11 cellular contexts compared by ENCODE assay signal in the genomic region with DNA sequence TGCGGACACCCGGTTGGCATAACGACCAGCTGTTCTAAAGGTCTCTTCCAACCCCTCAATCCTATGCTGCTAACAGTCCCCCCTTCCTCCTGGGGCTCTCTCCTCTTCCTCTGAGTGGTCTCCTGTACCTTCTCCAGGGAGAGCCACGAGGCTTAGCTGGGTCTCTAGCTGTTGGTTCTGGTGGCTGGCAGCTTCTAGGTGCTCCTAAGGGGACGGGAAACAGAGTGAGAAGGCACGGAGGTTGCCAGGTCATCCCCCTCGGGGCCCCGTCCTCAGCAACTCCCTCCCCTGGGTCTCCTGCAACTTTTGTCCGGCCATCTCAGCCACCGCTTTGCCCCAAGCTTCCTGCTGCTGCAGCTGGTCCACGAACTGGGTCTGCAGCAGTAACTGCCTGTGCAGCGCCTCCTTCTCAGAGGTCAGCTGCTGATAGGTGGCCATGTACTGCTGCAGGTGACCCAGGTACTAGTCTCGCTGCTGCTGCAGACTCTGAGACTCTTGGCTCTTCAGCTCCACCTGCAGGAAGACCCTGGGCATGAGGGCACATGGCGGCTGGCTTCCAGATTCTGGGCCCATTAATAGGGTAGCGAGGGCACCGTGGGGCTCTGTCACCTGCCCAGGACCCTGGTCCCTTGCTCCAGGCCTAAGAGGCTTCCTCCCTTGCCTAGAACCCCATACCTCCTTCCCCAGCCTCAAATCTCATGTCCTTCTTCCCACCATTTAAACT. TPM values are rescaled to one million over a fixed set of nuclear protein-coding genes. Genes with fewer than 3 reads are reported as not detected.
DNase-seq lines count a peak whose midpoint lies in the region; ATAC-seq, FAIRE-seq and TF ChIP-seq lines count a peak whose summit lies in the region.
"Not testable (repeated sequence)": the region's sequence is repeated elsewhere in the genome, so short reads cannot be mapped to it uniquely, and the experiment has no call there.
"Had no signal": no experiment of that assay in that cellular context is flagged by ENCODE, and none has a peak within 500 bp of the region (broad histone marks: within the 10 kb centered on the region; RNA-seq: fewer than 3 reads in every experiment).

No MANE protein-coding gene starts in this region.

- WGBS in pancreas, 2 donors: 25 to 36% methylated on average over 9 of the region's 16 CpGs
- 7 to 47% (median 35%) methylated on average over 3 to 9 of the region's 16 CpGs for WGBS in stomach, 5 donors

- not testable (repeated sequence) for H3K27me3 Mint-ChIP-seq in CD4-positive, alpha-beta memory T cell; activated T-cell treated with anti-CD3 and anti-CD28 coated beads, Interleukin-2, amount 50 U/mL, for 72 hours (ENCODE audit: low read depth); chondrocyte (ENCODE audit: low read depth)

- not testable (repeated sequence) for ATAC-seq in HCT116; activated T-cell treated with anti-CD3 and anti-CD28 coated beads, Interleukin-2, amount 50 U/mL, for 72 hours (replicated peaks in 1 of 2); pancreas

- POLR2A ChIA-PET in CD4-positive, alpha-beta memory T cell (lab: Charles Lee; ENCODE audit: partially characterized antibody); HCT116 (lab: Charles Lee): not testable (repeated sequence)

- not testable (repeated sequence) for H3K79me2 ChIP-seq in HCT116 (ENCODE audit: insufficient read depth, low read length)

- not testable (repeated sequence) for TF ChIP-seq POLR2A in HCT116 (IDR thresholded peaks at IDR 0.05; ENCODE audit: borderline replicate concordance, extremely low read depth, insufficient read depth, insufficient read length); stomach (IDR thresholded peaks at IDR 0.05)

- H3K9me2 ChIP-seq in HCT116 (ENCODE audit: insufficient read depth): not testable (repeated sequence)

- not testable (repeated sequence) for TF ChIP-seq EP300 in stomach (IDR thresholded peaks at IDR 0.05)

- CTCF ChIA-PET in CD4-positive, alpha-beta memory T cell (lab: Charles Lee; ENCODE audit: partially characterized antibody); HCT116 (lab: Charles Lee): not testable (repeated sequence)

- not testable (repeated sequence) for FAIRE-seq in pancreas (lab: Jason Lieb, UNC)

- peak; percentile 18 to 29 (median 21); a peak in 5 of 6 replicates for TF ChIP-seq CTCF in HCT116 (IDR thresholded peaks at IDR 0.05 in 2 of 3, conservative IDR thresholded peaks at IDR 0.05 in 1 of 3; ENCODE audit: borderline replicate concordance in 1 of 3, insufficient read depth in 1 of 3, low read depth in 2 of 3, low read length in 2 of 3)
- TF ChIP-seq CTCF in chondrocyte (IDR thresholded peaks at IDR 0.05): peak; percentile 48
- TF ChIP-seq CTCF in right atrium auricular region (IDR thresholded peaks at IDR 0.05): peak in 1 of 2 donors; percentile 36
- peak in 3 of 4 donors; percentile 12 to 31 (median 24) for TF ChIP-seq CTCF in pancreas (IDR thresholded peaks at IDR 0.05)
- TF ChIP-seq CTCF in stomach (IDR thresholded peaks at IDR 0.05): peak in 2 of 7 experiments; percentile 11 to 24

- H4K20me1 ChIP-seq in HCT116 (ENCODE audit: insufficient read depth): not testable (repeated sequence)

- H3K27ac ChIP-seq in CD4-positive, alpha-beta memory T cell (ENCODE audit: low read depth, low read length); HCT116 (ENCODE audit: low read depth, low read length); right atrium auricular region; pancreas; stomach: not testable (repeated sequence)

- not testable (repeated sequence) for H3K9ac ChIP-seq in HCT116 (ENCODE audit: low read length)

- not testable (repeated sequence) for H3K36me3 Mint-ChIP-seq in CD4-positive, alpha-beta memory T cell; activated T-cell treated with anti-CD3 and anti-CD28 coated beads, Interleukin-2, amount 50 U/mL, for 72 hours (ENCODE audit: insufficient read depth in 2 of 2); chondrocyte (ENCODE audit: low read depth)

- intact Hi-C loops in CD4-positive, alpha-beta memory T cell (cut with micrococcal nuclease); HCT116 (cut with micrococcal nuclease); pancreas (cut with DNase I); stomach (cut with DNase I; ENCODE audit: low total_unique reads): not testable (repeated sequence)

- not testable (repeated sequence) for H3K4me1 Mint-ChIP-seq in CD4-positive, alpha-beta memory T cell; activated T-cell treated with anti-CD3 and anti-CD28 coated beads, Interleukin-2, amount 50 U/mL, for 72 hours (ENCODE audit: low read depth); chondrocyte (ENCODE audit: low read depth)

- H3K4me3 ChIP-seq in CD4-positive, alpha-beta memory T cell (ENCODE audit: low read length in 2 of 2); HCT116 (replicated peaks in 1 of 2; ENCODE audit: low read depth in 1 of 2, low read length in 2 of 2); right atrium auricular region; pancreas; stomach: not testable (repeated sequence)

- peak in 4 of 5 donors; percentile 18 to 39 (median 27) for DNase-seq in CD4-positive, alpha-beta memory T cell
- DNase-seq in HCT116 (ENCODE audit: low read depth, low spot score); chondrocyte (ENCODE audit: low spot score): not testable (repeated sequence)
- peak; percentile 66 for DNase-seq in activated CD4-positive, alpha-beta T cell treated with anti-CD3 and anti-CD28 coated beads for 48 hours
- peak; percentile 50 to 55 for DNase-seq in activated T-cell treated with anti-CD3 and anti-CD28 coated beads, Interleukin-2, amount 50 U/mL, for 72 hours
- DNase-seq in right atrium auricular region (ENCODE audit: low spot score): peak; percentile 58
- DNase-seq in pancreas: peak; percentile 37 to 88 (median 76)
- DNase-seq in stomach: peak; percentile 69

- not testable (repeated sequence) for H3K4me1 ChIP-seq in CD4-positive, alpha-beta memory T cell (ENCODE audit: insufficient read depth, low read length); HCT116 (ENCODE audit: control insufficient read depth in 1 of 2, insufficient read depth in 2 of 2, low read length in 2 of 2); right atrium auricular region; pancreas; stomach

- not testable (repeated sequence) for H3K9me3 Mint-ChIP-seq in CD4-positive, alpha-beta memory T cell; activated T-cell treated with anti-CD3 and anti-CD28 coated beads, Interleukin-2, amount 50 U/mL, for 72 hours; chondrocyte (ENCODE audit: low read depth)

- not testable (repeated sequence) for H2AFZ ChIP-seq in HCT116 (ENCODE audit: low read depth, low read length, poor library complexity, severe bottlenecking)

- H3K36me3 ChIP-seq in CD4-positive, alpha-beta memory T cell (ENCODE audit: insufficient read depth, low read length); HCT116 (ENCODE audit: control insufficient read depth in 1 of 2, insufficient read depth in 2 of 2, low read length in 2 of 2); right atrium auricular region; pancreas; stomach: not testable (repeated sequence)

- not testable (repeated sequence) for H3K27ac Mint-ChIP-seq in CD4-positive, alpha-beta memory T cell; activated T-cell treated with anti-CD3 and anti-CD28 coated beads, Interleukin-2, amount 50 U/mL, for 72 hours; chondrocyte (ENCODE audit: unreplicated experiment)

- H3K9me3 ChIP-seq in CD4-positive, alpha-beta memory T cell (ENCODE audit: control insufficient read depth in 1 of 2, low read length in 2 of 2); HCT116 (ENCODE audit: control insufficient read depth in 1 of 2, insufficient read depth in 1 of 2, low read depth in 1 of 2, low read length in 2 of 2); right atrium auricular region; pancreas; stomach: not testable (repeated sequence)

- RAD21 ChIA-PET in HCT116 (lab: Charles Lee; ENCODE audit: low non-redundant PET in 1 of 2, low total read pairs in 2 of 2, uncharacterized antibody in 2 of 2, unreplicated experiment in 2 of 2): not testable (repeated sequence)

- not testable (repeated sequence) for H3K4me2 ChIP-seq in HCT116 (ENCODE audit: low read length)

- not testable (repeated sequence) for H3K27me3 ChIP-seq in CD4-positive, alpha-beta memory T cell (ENCODE audit: insufficient read depth, low read length); HCT116 (ENCODE audit: insufficient read depth, low read length); right atrium auricular region; pancreas; stomach

- not testable (repeated sequence) for H3K4me3 Mint-ChIP-seq in CD4-positive, alpha-beta memory T cell; activated T-cell treated with anti-CD3 and anti-CD28 coated beads, Interleukin-2, amount 50 U/mL, for 72 hours; chondrocyte (ENCODE audit: unreplicated experiment)

- not testable (repeated sequence) for BruUV-seq in HCT116 (replicated peaks; lab: Mats Ljungman, UMichigan)

- not testable (repeated sequence) for TF ChIP-seq RAD21 in HCT116 (IDR thresholded peaks at IDR 0.05; ENCODE audit: low read depth)

RNA-seq across cellular contexts. Expression of a gene that starts 9.6 kb away (rescaled TPM):
- under 1 TPM; 0.17 to 0.20 TPM for total RNA-seq in CD4-positive, alpha-beta memory T cell
- not detected for polyA plus RNA-seq in CD4-positive, alpha-beta memory T cell
- total RNA-seq in HCT116 (2021; ENCODE audit: unreplicated experiment) (0.39 TPM), chondrocyte (0.12 to 0.46 TPM in 2 of 3 replicates, not detected in the other), right atrium auricular region (not detected), pancreas (not detected), stomach (1 to 10 TPM in 1 of 5 donors, not detected in 4; 1.1 TPM)
- 0.04 and 0.06 TPM in 2 replicates for polyA plus RNA-seq in HCT116 (2012)
- total RNA-seq in activated T-cell treated with anti-CD3 and anti-CD28 coated beads, Interleukin-2, amount 50 U/mL, for 72 hours: under 1 TPM; 0.46 to 0.53 TPM
- polyA plus RNA-seq in pancreas (not detected), stomach (not detected)
- total RNA-seq: left colon, LHCN-M2 had no signal

RNA-seq across cellular contexts. Expression of a gene that starts 57.6 kb away (rescaled TPM):
- not detected for total RNA-seq in CD4-positive, alpha-beta memory T cell
- not detected for polyA plus RNA-seq in CD4-positive, alpha-beta memory T cell
- total RNA-seq in HCT116 (2021; ENCODE audit: unreplicated experiment) (0.05 TPM), chondrocyte (2.9 to 4.9 TPM (median 3.2 TPM) in 3 replicates), right atrium auricular region (1 to 10 TPM in 1 of 2 donors, under 1 TPM in 1; 0.31 to 2.6 TPM), pancreas (under 1 TPM; 0.08 to 0.50 (median 0.16) TPM), stomach (1 to 10 TPM in 2 of 5 donors, under 1 TPM in 1, not detected in 2; 0.29 to 4.4 (median 1.0) TPM)
- 0.06 and 0.09 TPM in 2 replicates for polyA plus RNA-seq in HCT116 (2012)
- under 1 TPM in 1 of 2 donors, not detected in 1; 0.62 TPM for total RNA-seq in activated T-cell treated with anti-CD3 and anti-CD28 coated beads, Interleukin-2, amount 50 U/mL, for 72 hours
- polyA plus RNA-seq in pancreas (under 1 TPM; 0.23 to 0.31 TPM), stomach (under 1 TPM in 2 of 3 donors, not detected in 1; 0.19 to 0.30 TPM)
- total RNA-seq: activated naive CD8-positive, alpha-beta T cell treated with anti-CD3 and anti-CD28 coated beads, Interleukin-2, amount 10 ng/mL, durations not matched to agents 7 days and 5 days; LHCN-M2 had no signal
